25 cellular contexts compared by ENCODE assay signal in the genomic region with DNA sequence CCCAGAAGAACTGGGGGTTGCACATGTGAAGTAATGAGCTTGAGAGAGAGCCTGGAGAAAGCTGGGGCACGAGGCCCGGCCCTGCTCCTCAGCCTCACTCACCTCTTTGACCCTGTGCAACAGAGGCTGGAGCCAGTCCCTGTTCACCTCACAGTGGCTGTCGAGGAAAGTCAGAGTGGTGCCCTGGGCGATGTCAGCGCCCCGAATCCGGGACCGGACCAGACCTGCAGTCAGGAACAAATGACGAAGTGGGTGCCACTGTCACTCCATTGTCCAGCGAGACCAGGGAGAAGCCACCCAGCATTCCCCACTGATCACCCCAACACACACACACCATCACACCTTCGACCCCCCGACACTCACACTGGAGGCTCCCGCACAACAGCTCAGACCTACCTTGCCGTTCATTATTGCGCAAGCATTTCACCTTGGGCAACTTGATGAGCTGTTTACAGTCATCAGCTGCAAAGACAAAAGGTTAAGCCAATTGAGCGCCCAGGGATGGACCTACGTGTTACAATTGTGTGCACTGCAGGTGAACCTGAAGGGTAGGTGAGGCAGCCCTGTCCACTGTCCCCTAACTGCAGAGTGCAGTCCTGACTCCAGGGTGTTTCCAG.
"Had no signal": no experiment of that assay in that cellular context is flagged by ENCODE, and none has a peak within 500 bp of the region (broad histone marks: within the 10 kb centered on the region; RNA-seq: fewer than 3 reads in every experiment).

No MANE protein-coding gene starts in this region.

- H3K4me1 ChIP-seq: body of pancreas had no signal

- H3K4me3 Mint-ChIP-seq: activated CD8-positive, alpha-beta memory T cell treated with anti-CD3 and anti-CD28 coated beads, Interleukin-2, amount 10 ng/mL, durations not matched to agents 7 days and 5 days; activated naive CD8-positive, alpha-beta T cell treated with anti-CD3 and anti-CD28 coated beads, Interleukin-2, amount 50 U/mL, for 24 hours; activated T-cell treated with anti-CD3 and anti-CD28 coated beads, Interleukin-2, amount 50 U/mL, for 4 hours; T-helper 17 cell; WTC11 had no signal

- H3K27me3 Mint-ChIP-seq: activated naive CD8-positive, alpha-beta T cell treated with anti-CD3 and anti-CD28 coated beads, Interleukin-2, amount 50 U/mL, for 24 hours had no signal

- H3K4me3 ChIP-seq: ascending aorta, body of pancreas, cardiac muscle cell had no signal

- H3K27me3 ChIP-seq: ascending aorta, body of pancreas, cardiac muscle cell had no signal

- H3K4me1 Mint-ChIP-seq: activated CD8-positive, alpha-beta memory T cell treated with anti-CD3 and anti-CD28 coated beads, Interleukin-2, amount 10 ng/mL, durations not matched to agents 7 days and 5 days; T-helper 17 cell had no signal

- H3K27ac Mint-ChIP-seq: activated CD8-positive, alpha-beta memory T cell treated with anti-CD3 and anti-CD28 coated beads, Interleukin-2, amount 10 ng/mL, durations not matched to agents 7 days and 5 days; activated naive CD4-positive, alpha-beta T cell treated with anti-CD3 and anti-CD28 coated beads, Interleukin-2, amount 50 U/mL, for 72 hours; activated naive CD8-positive, alpha-beta T cell treated with anti-CD3 and anti-CD28 coated beads, Interleukin-2, amount 50 U/mL, for 24 hours; T-helper 17 cell; WTC11 had no signal

- DNase-seq: activated CD4-positive, alpha-beta T cell treated with anti-CD3 and anti-CD28 coated beads for 48 hours; activated CD4-positive, alpha-beta T cell treated with anti-CD3 and anti-CD28 coated beads, Interleukin-2, amount 50 U/mL, for 4 hours; activated CD4-positive, CD25-positive, alpha-beta regulatory T cell treated with anti-CD3 and anti-CD28 coated beads, Interleukin-2, amount 50 U/mL, for 72 hours; activated CD8-positive, alpha-beta memory T cell treated with anti-CD3 and anti-CD28 coated beads, Interleukin-2, amount 10 ng/mL, durations not matched to agents 7 days and 5 days; activated effector memory CD4-positive, alpha-beta T cell treated with anti-CD3 and anti-CD28 coated beads, Interleukin-2, amount 50 U/mL, for 16 hours; activated naive CD4-positive, alpha-beta T cell treated with Interleukin-2 at 50 U/mL for 16 hours; activated naive CD8-positive, alpha-beta T cell treated with anti-CD3 and anti-CD28 coated beads, Interleukin-2, amount 50 U/mL, for 24 hours; activated T-cell treated with anti-CD3 and anti-CD28 coated beads, Interleukin-2, amount 50 U/mL, for 4 hours; amniotic stem cell; body of pancreas; Kasumi-1; KBM-7; NCI-H1048; NCI-H2029 treated with DMSO at 0.1 percent for 48 hours; NCI-H345; NCI-H510A; NCI-H526 treated with DMSO at 0.1 percent for 48 hours; NCI-H82; SIG-M5; T-helper 17 cell; T-helper 9 cell had no signal

- H3K36me3 ChIP-seq: ascending aorta, cardiac muscle cell had no signal

- H3K9me3 ChIP-seq: ascending aorta, body of pancreas had no signal

- H3K36me3 Mint-ChIP-seq: activated CD8-positive, alpha-beta memory T cell treated with anti-CD3 and anti-CD28 coated beads, Interleukin-2, amount 10 ng/mL, durations not matched to agents 7 days and 5 days; activated naive CD4-positive, alpha-beta T cell treated with anti-CD3 and anti-CD28 coated beads, Interleukin-2, amount 50 U/mL, for 72 hours; WTC11 had no signal

- ATAC-seq: activated CD8-positive, alpha-beta memory T cell treated with anti-CD3 and anti-CD28 coated beads, Interleukin-2, amount 10 ng/mL, durations not matched to agents 7 days and 5 days; activated naive CD4-positive, alpha-beta T cell treated with anti-CD3 and anti-CD28 coated beads, Interleukin-2, amount 50 U/mL, for 72 hours; activated naive CD8-positive, alpha-beta T cell treated with anti-CD3 and anti-CD28 coated beads, Interleukin-2, amount 50 U/mL, for 24 hours; activated T-cell treated with anti-CD3 and anti-CD28 coated beads, Interleukin-2, amount 50 U/mL, for 4 hours; body of pancreas; T-helper 17 cell; WTC11 had no signal

- H3K9me3 Mint-ChIP-seq: activated naive CD4-positive, alpha-beta T cell treated with anti-CD3 and anti-CD28 coated beads, Interleukin-2, amount 50 U/mL, for 72 hours; activated naive CD8-positive, alpha-beta T cell treated with anti-CD3 and anti-CD28 coated beads, Interleukin-2, amount 50 U/mL, for 24 hours; activated T-cell treated with anti-CD3 and anti-CD28 coated beads, Interleukin-2, amount 50 U/mL, for 4 hours; WTC11 had no signal

- H3K27ac ChIP-seq: ascending aorta, body of pancreas, cardiac muscle cell had no signal
